ENCODE assay signal across 19 cellular contexts in the genomic region with DNA sequence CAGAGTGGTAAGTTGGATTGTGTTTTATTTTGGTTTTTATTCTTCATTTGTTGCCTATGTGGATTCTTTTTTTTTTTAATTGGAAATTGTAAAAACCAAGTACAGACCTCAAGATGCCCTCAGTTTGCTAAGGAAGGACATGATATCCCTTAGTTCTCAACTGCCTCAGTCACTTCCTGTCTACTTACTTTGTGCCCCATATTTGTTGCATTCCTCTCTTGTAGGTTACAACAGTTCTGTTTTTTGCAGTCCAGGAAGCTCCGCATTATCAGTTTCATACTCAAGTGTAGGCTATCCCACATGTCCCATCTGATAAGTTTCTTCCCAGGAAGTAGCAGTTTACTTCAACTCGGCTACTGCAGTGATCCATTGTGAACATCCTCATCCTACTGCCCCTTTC.
"Had no signal": no experiment of that assay in that cellular context is flagged by ENCODE, and none has a peak within 500 bp of the region (broad histone marks: within the 10 kb centered on the region; RNA-seq: fewer than 3 reads in every experiment).

No MANE protein-coding gene starts in this region.

- DNase-seq: colonic mucosa; dermis blood vessel endothelial cell; erythroblast; foreskin melanocyte; head of caudate nucleus; left colon; natural killer cell; posterior cingulate gyrus; sigmoid colon; stimulated activated CD4-positive, alpha-beta T cell treated with anti-CD3 and anti-CD28 coated beads, Interleukin-2, amount 100 ng/mL, for 24 hours; stimulated activated CD4-positive, alpha-beta T cell treated with anti-CD3 and anti-CD28 coated beads, Interleukin-4, amount 100 ng/mL, for 4 hours; stimulated activated naive B cell treated with anti-CD40 and anti-IgM and Interleukin-4, amounts not matched to agents 10 μg/mL and 1 μg/mL and 100 μg/mL, for 72 hours; stimulated activated naive CD8-positive, alpha-beta T cell treated with anti-CD3 and anti-CD28 coated beads, Interleukin-15, amount 100 ng/mL, for 72 hours; transverse colon had no signal

- H3K4me3 ChIP-seq: colonic mucosa, hepatocyte, right atrium auricular region, sigmoid colon, skin epidermis, thoracic aorta, transverse colon had no signal

- H3K36me3 ChIP-seq: colonic mucosa had no signal

- ATAC-seq: left colon; natural killer cell; stimulated activated naive B cell treated with anti-CD40 and anti-IgM and Interleukin-4, amounts not matched to agents 10 μg/mL and 1 μg/mL and 100 μg/mL, for 72 hours; stimulated activated naive CD8-positive, alpha-beta T cell treated with anti-CD3 and anti-CD28 coated beads, Interleukin-15, amount 100 ng/mL, for 72 hours had no signal

- H3K27ac ChIP-seq: colonic mucosa, hepatocyte, right atrium auricular region, sigmoid colon, skin epidermis, thoracic aorta, transverse colon had no signal

- H3K27me3 ChIP-seq: colonic mucosa, hepatocyte, right atrium auricular region, sigmoid colon, transverse colon had no signal

- H3K79me2 ChIP-seq: hepatocyte had no signal

- FAIRE-seq: endothelial cell of umbilical vein had no signal

- H3K4me2 ChIP-seq: hepatocyte had no signal

- H3K9me3 ChIP-seq: colonic mucosa had no signal

- H2AFZ ChIP-seq: hepatocyte had no signal

- H3K4me1 ChIP-seq: colonic mucosa, right atrium auricular region, sigmoid colon, transverse colon had no signal
